2 cellular contexts compared by ENCODE assay signal in genomic region chr4:17559709-17560048, GRCh38.
TF ChIP-seq lines count a peak whose summit lies in the region.

No MANE protein-coding gene starts in this region.

TF ChIP-seq in HEK293, 187 proteins besides CTCF, POLR2A, EP300 and RAD21:
- no peak for TF ChIP-seq ZNF211 (tag by site-specific recombination; IDR thresholded peaks at IDR 0.05; ENCODE audit: low read depth)
- TF ChIP-seq ZNF433 (tag by site-specific recombination; IDR thresholded peaks at IDR 0.05; ENCODE audit: low read depth), result no peak
- TF ChIP-seq ZIC2 (tag by site-specific recombination; IDR thresholded peaks at IDR 0.05), result no peak
- TF ChIP-seq ZBTB17 (tag by site-specific recombination; IDR thresholded peaks at IDR 0.05), result peak; percentile 58
- TF ChIP-seq ZBTB1 (tag by site-specific recombination; IDR thresholded peaks at IDR 0.05), result no peak
- no peak for TF ChIP-seq ZNF513 (tag by site-specific recombination; IDR thresholded peaks at IDR 0.05)

TF ChIP-seq in HepG2, 621 proteins besides CTCF, POLR2A, EP300 and RAD21:
- TF ChIP-seq GPBP1L1 (CRISPR knock-in tag; IDR thresholded peaks at IDR 0.05) (no peak), ZSCAN20 (CRISPR knock-in tag; IDR thresholded peaks at IDR 0.05; ENCODE audit: borderline replicate concordance) (0 out of 2 replicates have a peak, but pooled peaks have one; percentile 9), DR1 (CRISPR knock-in tag; IDR thresholded peaks at IDR 0.05) (no peak), CHD4 (IDR thresholded peaks at IDR 0.05; ENCODE audit: borderline replicate concordance, low read length) (peak; percentile 12; the same call in 1 of the 2 replicates), FOXO4 (CRISPR knock-in tag; conservative IDR thresholded peaks at IDR 0.05) (0 out of 2 replicates have a peak, but pooled peaks have one; percentile 64), ZNF776 (CRISPR knock-in tag; IDR thresholded peaks at IDR 0.05) (no peak), ZNF777 (CRISPR knock-in tag; IDR thresholded peaks at IDR 0.05) (no peak), USF2 (IDR thresholded peaks at IDR 0.05; ENCODE audit: low read depth, low read length) (no peak), USF2 (CRISPR knock-in tag; IDR thresholded peaks at IDR 0.05; ENCODE audit: borderline replicate concordance) (0 out of 2 replicates have a peak, but pooled peaks have one; percentile 8), ZKSCAN1 (IDR thresholded peaks at IDR 0.05; ENCODE audit: low read length) (peak; percentile 96), ELF4 (CRISPR knock-in tag; IDR thresholded peaks at IDR 0.05; ENCODE audit: borderline replicate concordance) (0 out of 2 replicates have a peak, but pooled peaks have one; percentile 17), ZSCAN21 (CRISPR knock-in tag; IDR thresholded peaks at IDR 0.05; ENCODE audit: borderline replicate concordance) (0 out of 2 replicates have a peak, but pooled peaks have one; percentile 17), MAZ (IDR thresholded peaks at IDR 0.05; ENCODE audit: borderline replicate concordance, low read depth, low read length) (no peak), MAZ (CRISPR knock-in tag; IDR thresholded peaks at IDR 0.05; ENCODE audit: low read depth) (0 out of 2 replicates have a peak, but pooled peaks have one; percentile 31), DMAP1 (CRISPR knock-in tag; IDR thresholded peaks at IDR 0.05) (no peak)
